12 cellular contexts compared by ENCODE assay signal in genomic region chr9:6873862-6874261, GRCh38.
DNase-seq lines count a peak whose midpoint lies in the region; ATAC-seq and TF ChIP-seq lines count a peak whose summit lies in the region.
"Had no signal": no experiment of that assay in that cellular context is flagged by ENCODE, and none has a peak within 500 bp of the region (broad histone marks: within the 10 kb centered on the region; RNA-seq: fewer than 3 reads in every experiment).

No MANE protein-coding gene starts in this region.

- H3K4me3 Mint-ChIP-seq in WTC11: no peak overlapping the region

- no peaks in the 10 kb centered on the region for H3K9me3 Mint-ChIP-seq in WTC11

- H3K4me1 Mint-ChIP-seq in WTC11: peaks cover 62% of the 10 kb centered on the region

- 0 out of 2 replicates have a peak overlapping the region, but pooled peaks have one; percentile 10 for H3K27ac Mint-ChIP-seq in WTC11

- DNase-seq in GM04504 (ENCODE audit: low read depth) (peak; percentile 17), WTC11 (ENCODE audit: low spot score) (no peak), fibroblast of peridontal ligament (ENCODE audit: extremely low read depth) (peak; percentile 43), retinal pigment epithelial cell (ENCODE audit: low read depth) (peak; percentile 42), ascending aorta (ENCODE audit: low spot score in 2 of 2) (no peak), inferior parietal cortex (ENCODE audit: extremely low spot score) (no peak), Peyer's patch (no peak), retina (no peak)
- DNase-seq: activated naive CD4-positive, alpha-beta T cell; effector CD8-positive, alpha-beta T cell; RPMI8226 had no signal

- H3K4me3 ChIP-seq in retinal pigment epithelial cell (ENCODE audit: low read length) (no peak overlapping the region), ascending aorta (no peak overlapping the region), Peyer's patch (no peak overlapping the region)

- no peak for TF ChIP-seq POLR2A in Peyer's patch (IDR thresholded peaks at IDR 0.05)

- no peaks in the 10 kb centered on the region for H3K27me3 Mint-ChIP-seq in WTC11 (ENCODE audit: low read depth)

- CTCF ChIA-PET in WTC11 (lab: Charles Lee): interaction anchor here (1.2 kb wide), 1 partner anchor 360 kb away, joined by 3 read pairs; no protein-coding TSS in a partner anchor

- intact Hi-C loops in ascending aorta (cut with DNase I): no loop called here

- H3K27me3 ChIP-seq in ascending aorta (no peaks in the 10 kb centered on the region), Peyer's patch (no peaks in the 10 kb centered on the region)

- H3K27ac ChIP-seq in ascending aorta: no peak overlapping the region
- H3K27ac ChIP-seq in Peyer's patch: no peak overlapping the region

- H3K9me3 ChIP-seq in ascending aorta: no peaks in the 10 kb centered on the region
- H3K9me3 ChIP-seq in Peyer's patch: no peaks in the 10 kb centered on the region

- no peak for ATAC-seq in WTC11
- ATAC-seq: sciatic nerve had no signal

- no peaks in the 10 kb centered on the region for H3K36me3 ChIP-seq in ascending aorta
- H3K36me3 ChIP-seq in Peyer's patch: no peaks in the 10 kb centered on the region

- TF ChIP-seq CTCF in WTC11 (IDR thresholded peaks at IDR 0.05): no peak
- no peak for TF ChIP-seq CTCF in retinal pigment epithelial cell (conservative IDR thresholded peaks at IDR 0.05; ENCODE audit: low read depth, low read length)
- no peak for TF ChIP-seq CTCF in ascending aorta (IDR thresholded peaks at IDR 0.05)
- TF ChIP-seq CTCF in Peyer's patch (IDR thresholded peaks at IDR 0.05): no peak

- POLR2A ChIA-PET in WTC11 (lab: Charles Lee): no interaction called here

- no peaks in the 10 kb centered on the region for H3K36me3 Mint-ChIP-seq in WTC11

- H3K4me1 ChIP-seq in ascending aorta (no peaks in the 10 kb centered on the region), Peyer's patch (no peaks in the 10 kb centered on the region)

TF ChIP-seq in WTC11, 78 proteins besides CTCF, POLR2A, EP300 and RAD21:
- TF ChIP-seq FOXP1 (CRISPR knock-in tag; IDR thresholded peaks at IDR 0.05; ENCODE audit: borderline replicate concordance): no peak
- TF ChIP-seq ZNF138 (CRISPR knock-in tag; conservative IDR thresholded peaks at IDR 0.05): no peak
- TF ChIP-seq NR3C1 (CRISPR knock-in tag; conservative IDR thresholded peaks at IDR 0.05; ENCODE audit: low read depth): no peak
- TF ChIP-seq ZNF416 (CRISPR knock-in tag; IDR thresholded peaks at IDR 0.05): no peak
- no peak for TF ChIP-seq PRDM15 (CRISPR knock-in tag; IDR thresholded peaks at IDR 0.05)
- no peak for TF ChIP-seq NR2C2 (CRISPR knock-in tag; IDR thresholded peaks at IDR 0.05)
- no peak for TF ChIP-seq HMGA2 (CRISPR knock-in tag; IDR thresholded peaks at IDR 0.05)
- no peak for TF ChIP-seq KAT7 (CRISPR knock-in tag; IDR thresholded peaks at IDR 0.05; ENCODE audit: borderline replicate concordance)
- no peak for TF ChIP-seq JAZF1 (CRISPR knock-in tag; IDR thresholded peaks at IDR 0.05)
- TF ChIP-seq HMGXB4 (CRISPR knock-in tag; IDR thresholded peaks at IDR 0.05): no peak
- TF ChIP-seq ZNF532 (CRISPR knock-in tag; IDR thresholded peaks at IDR 0.05; ENCODE audit: borderline replicate concordance): no peak
- TF ChIP-seq ZNF425 (CRISPR knock-in tag; conservative IDR thresholded peaks at IDR 0.05): no peak
TF ChIP-seq in WTC11: peak in this region for 0.

Comparison
In these comparisons a context has a peak if more than half of its experiments do, and no peak if none do; other contexts are left out.
1. DNase-seq: peak in GM04504 (single experiment), fibroblast of peridontal ligament (single experiment) and retinal pigment epithelial cell (single experiment); none in WTC11 (single experiment), ascending aorta (0 of 2), inferior parietal cortex (single experiment), Peyer's patch (0 of 3) and retina (single experiment).